In the genomic region with DNA sequence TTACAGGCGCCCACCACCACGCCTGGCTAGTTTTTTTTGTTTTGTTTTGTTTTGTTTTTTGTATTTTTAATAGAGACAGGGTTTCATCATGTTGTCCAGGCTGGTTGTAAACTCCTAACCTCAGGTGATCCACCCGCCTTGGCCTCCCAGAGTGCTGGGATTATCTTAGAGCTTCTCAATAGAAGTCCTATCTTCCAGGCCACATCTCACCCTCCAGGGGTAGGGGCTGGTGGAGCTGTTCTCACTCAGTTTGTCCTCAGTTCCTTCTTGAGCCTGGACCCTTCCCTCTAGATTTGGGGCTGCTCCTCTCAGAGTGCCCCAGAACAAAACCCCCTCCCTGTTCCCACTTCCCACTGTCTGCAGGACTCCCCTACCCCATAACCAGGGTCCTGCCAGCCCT, we compare ENCODE assay signal across 17 cellular contexts. TPM values are rescaled to one million over a fixed set of nuclear protein-coding genes. Genes with fewer than 3 reads are reported as not detected.
DNase-seq lines count a peak whose midpoint lies in the region; ATAC-seq and TF ChIP-seq lines count a peak whose summit lies in the region.
"Had no signal": no experiment of that assay in that cellular context is flagged by ENCODE, and none has a peak within 500 bp of the region (broad histone marks: within the 10 kb centered on the region; RNA-seq: fewer than 3 reads in every experiment).

No MANE protein-coding gene starts in this region.

- H3K27ac ChIP-seq in lower lobe of right lung (no peak overlapping the region), aorta (ENCODE audit: low read depth in 1 of 2, low read length in 2 of 2) (no peak overlapping the region)
- H3K27ac ChIP-seq: breast epithelium, SK-N-MC, suprapubic skin, VCaP had no signal

- WGBS in aorta, 2 donors = 98 to 100% methylated on average over 3 of the region's 3 CpGs

- peaks cover 5% of the 10 kb centered on the region for H3K36me3 Mint-ChIP-seq in activated naive CD8-positive, alpha-beta T cell
- peaks cover 6% of the 10 kb centered on the region for H3K36me3 Mint-ChIP-seq in activated naive CD8-positive, alpha-beta T cell treated with anti-CD3 and anti-CD28 coated beads, Interleukin-2, amount 50 U/mL, for 24 hours (ENCODE audit: low read depth)
- peaks cover 13% of the 10 kb centered on the region for H3K36me3 Mint-ChIP-seq in T-cell

- H3K4me1 ChIP-seq in lower lobe of right lung = peaks cover 37% of the 10 kb centered on the region
- no peaks in the 10 kb centered on the region for H3K4me1 ChIP-seq in aorta (ENCODE audit: control insufficient read depth in 1 of 2, insufficient read depth in 2 of 2, low read length in 2 of 2)

- peak overlapping the region; percentile 58 for H3K27ac Mint-ChIP-seq in activated naive CD8-positive, alpha-beta T cell
- H3K27ac Mint-ChIP-seq in activated naive CD8-positive, alpha-beta T cell treated with anti-CD3 and anti-CD28 coated beads, Interleukin-2, amount 50 U/mL, for 24 hours = no peak overlapping the region
- peak overlapping the region; percentile 73 to 83 for H3K27ac Mint-ChIP-seq in T-cell
- H3K27ac Mint-ChIP-seq: activated CD4-positive, alpha-beta T cell treated with anti-CD3 and anti-CD28 coated beads, Interleukin-2, amount 10 ng/mL, durations not matched to agents 7 days and 5 days; B cell had no signal

- no peaks in the 10 kb centered on the region for H3K9me3 Mint-ChIP-seq in activated naive CD8-positive, alpha-beta T cell (ENCODE audit: low read depth)
- H3K9me3 Mint-ChIP-seq in activated naive CD8-positive, alpha-beta T cell treated with anti-CD3 and anti-CD28 coated beads, Interleukin-2, amount 50 U/mL, for 24 hours = no peaks in the 10 kb centered on the region
- no peaks in the 10 kb centered on the region for H3K9me3 Mint-ChIP-seq in T-cell
- H3K9me3 Mint-ChIP-seq: activated CD4-positive, alpha-beta T cell treated with anti-CD3 and anti-CD28 coated beads, Interleukin-2, amount 10 ng/mL, durations not matched to agents 7 days and 5 days had no signal

- no peaks in the 10 kb centered on the region for H3K27me3 ChIP-seq in lower lobe of right lung (ENCODE audit: low read depth)
- H3K27me3 ChIP-seq in aorta (ENCODE audit: control insufficient read depth in 1 of 2, insufficient read depth in 2 of 2, low read length in 1 of 2) = no peaks in the 10 kb centered on the region
- H3K27me3 ChIP-seq: breast epithelium, suprapubic skin had no signal

- no peak overlapping the region for H3K4me3 Mint-ChIP-seq in activated naive CD8-positive, alpha-beta T cell
- H3K4me3 Mint-ChIP-seq in activated naive CD8-positive, alpha-beta T cell treated with anti-CD3 and anti-CD28 coated beads, Interleukin-2, amount 50 U/mL, for 24 hours = no peak overlapping the region
- no peak overlapping the region for H3K4me3 Mint-ChIP-seq in T-cell
- H3K4me3 Mint-ChIP-seq: activated CD4-positive, alpha-beta T cell treated with anti-CD3 and anti-CD28 coated beads, Interleukin-2, amount 10 ng/mL, durations not matched to agents 7 days and 5 days; B cell had no signal

- POLR2A ChIA-PET in T-cell (lab: Charles Lee) = no interaction called here

- DNase-seq in activated naive CD8-positive, alpha-beta T cell treated with anti-CD3 and anti-CD28 coated beads, Interleukin-2, amount 50 U/mL, for 24 hours = no peak
- DNase-seq in T-cell (no peak), lower lobe of right lung (peak; percentile 13), aorta (peak; percentile 14 to 55), occipital lobe (lab: John Stamatoyannopoulos, UW) (no peak), NCI-H2081 (lab: John Stamatoyannopoulos, UW) (no peak)
- DNase-seq: activated CD4-positive, alpha-beta T cell treated with anti-CD3 and anti-CD28 coated beads, Interleukin-2, amount 10 ng/mL, durations not matched to agents 7 days and 5 days; NCI-H1092; NCI-H187 had no signal

- TF ChIP-seq CTCF in lower lobe of right lung (IDR thresholded peaks at IDR 0.05) = no peak

- H3K4me3 ChIP-seq in lower lobe of right lung = no peak overlapping the region
- no peak overlapping the region for H3K4me3 ChIP-seq in aorta (ENCODE audit: low read length in 2 of 2)
- H3K4me3 ChIP-seq: breast epithelium, lung, SK-N-MC, suprapubic skin had no signal

- no peaks in the 10 kb centered on the region for H3K27me3 Mint-ChIP-seq in activated naive CD8-positive, alpha-beta T cell
- H3K27me3 Mint-ChIP-seq in activated naive CD8-positive, alpha-beta T cell treated with anti-CD3 and anti-CD28 coated beads, Interleukin-2, amount 50 U/mL, for 24 hours = no peaks in the 10 kb centered on the region
- H3K27me3 Mint-ChIP-seq in T-cell = no peaks in the 10 kb centered on the region
- H3K27me3 Mint-ChIP-seq: activated CD4-positive, alpha-beta T cell treated with anti-CD3 and anti-CD28 coated beads, Interleukin-2, amount 10 ng/mL, durations not matched to agents 7 days and 5 days had no signal

- intact Hi-C loops in lower lobe of right lung (cut with DNase I) = no loop called here
- intact Hi-C loops in aorta (cut with DNase I) = no loop called here

- no peaks in the 10 kb centered on the region for H3K36me3 ChIP-seq in lower lobe of right lung
- H3K36me3 ChIP-seq in aorta (ENCODE audit: control insufficient read depth in 1 of 2, insufficient read depth in 2 of 2, low read length in 1 of 2) = no peaks in the 10 kb centered on the region
- H3K36me3 ChIP-seq: breast epithelium, suprapubic skin had no signal

- CTCF ChIA-PET in T-cell (lab: Charles Lee) = no interaction called here

- peaks cover 52% of the 10 kb centered on the region for H3K4me1 Mint-ChIP-seq in activated naive CD8-positive, alpha-beta T cell (ENCODE audit: low read depth)
- H3K4me1 Mint-ChIP-seq in activated naive CD8-positive, alpha-beta T cell treated with anti-CD3 and anti-CD28 coated beads, Interleukin-2, amount 50 U/mL, for 24 hours = peaks cover 57% of the 10 kb centered on the region
- peaks cover 61 to 73% (median 69%) of the 10 kb centered on the region in 3 donors for H3K4me1 Mint-ChIP-seq in T-cell

- ATAC-seq in activated naive CD8-positive, alpha-beta T cell treated with anti-CD3 and anti-CD28 coated beads, Interleukin-2, amount 50 U/mL, for 24 hours = no peak
- ATAC-seq in T-cell (replicated peaks in 1 of 4) = no peak
- no peak for ATAC-seq in lower lobe of right lung
- ATAC-seq in aorta (ENCODE audit: low FRiP score) = no peak
- no peak for ATAC-seq in GM18873 (IDR thresholded peaks at IDR 0.05; ENCODE audit: low FRiP score, unreplicated experiment)

- H3K9me3 ChIP-seq in lower lobe of right lung = no peaks in the 10 kb centered on the region
- no peaks in the 10 kb centered on the region for H3K9me3 ChIP-seq in aorta (ENCODE audit: control insufficient read depth, low read length)
- H3K9me3 ChIP-seq: breast epithelium, suprapubic skin had no signal

RNA-seq across cellular contexts. Expression of a gene that starts 31.3 kb away (rescaled TPM):
- total RNA-seq in T-cell (100 to 1,000 TPM in 1 of 5 donors, 10 to 100 TPM in 4; 74.6 to 103 (median 85.5) TPM), lower lobe of right lung (57.2 TPM), aorta (100 to 1,000 TPM; 113 to 120 TPM), occipital lobe (53.2 TPM)
- polyA plus RNA-seq in aorta = 10 to 100 TPM in 1 of 2 donors, 1 to 10 TPM in 1; 5.3 to 30.1 TPM

Comparison
In these comparisons a context has a peak if more than half of its experiments do, and no peak if none do; other contexts are left out.
1. DNase-seq: peak in lower lobe of right lung (single experiment) and aorta (2 of 2); none in activated naive CD8-positive, alpha-beta T cell treated with anti-CD3 and anti-CD28 coated beads, Interleukin-2, amount 50 U/mL, for 24 hours (single experiment), T-cell (0 of 34), occipital lobe (single experiment) and NCI-H2081 (0 of 2).